ENCODE assay signal across 14 cellular contexts in the genomic region with DNA sequence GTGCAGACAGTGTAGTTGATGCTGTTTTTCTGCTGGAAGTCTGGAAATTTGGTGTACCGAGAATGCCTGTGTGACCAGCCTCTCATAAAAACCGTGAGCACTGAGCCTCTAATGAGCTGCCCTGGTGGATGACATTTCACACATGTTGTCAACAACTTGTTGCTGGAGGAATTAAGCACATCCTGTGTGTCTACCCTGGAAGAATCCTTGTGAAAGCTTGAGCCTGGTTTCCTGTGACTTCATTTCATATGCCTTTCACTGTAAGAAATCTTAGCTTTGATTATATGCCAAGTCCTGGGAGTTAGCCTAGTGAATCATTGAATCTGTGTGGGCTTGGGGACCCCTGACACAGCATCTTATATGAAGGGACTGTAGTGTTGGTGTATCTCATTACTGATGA.
DNase-seq lines count a peak whose midpoint lies in the region; ATAC-seq and TF ChIP-seq lines count a peak whose summit lies in the region.
"Had no signal": no experiment of that assay in that cellular context is flagged by ENCODE, and none has a peak within 500 bp of the region (broad histone marks: within the 10 kb centered on the region; RNA-seq: fewer than 3 reads in every experiment).

No MANE protein-coding gene starts in this region.

- H3F3A ChIP-seq in GM23248 (ENCODE audit: insufficient read depth): peaks cover 31% of the 10 kb centered on the region

- H3K27me3 ChIP-seq in GM23248 (replicated peaks; ENCODE audit: insufficient read depth): no peaks in the 10 kb centered on the region
- no peaks in the 10 kb centered on the region for H3K27me3 ChIP-seq in skeletal muscle satellite cell (ENCODE audit: control insufficient read depth, insufficient read depth, low read length)
- H3K27me3 ChIP-seq in body of pancreas: no peaks in the 10 kb centered on the region

- intact Hi-C loops in left cardiac atrium (cut with DNase I): no loop called here
- intact Hi-C loops in body of pancreas (cut with DNase I): no loop called here

- H3K27ac ChIP-seq in GM23248 (peak overlapping the region; percentile 40), body of pancreas (no peak overlapping the region)

- TF ChIP-seq CTCF in foreskin fibroblast (IDR thresholded peaks at IDR 0.05; ENCODE audit: low read depth, low read length): no peak
- TF ChIP-seq CTCF in body of pancreas (IDR thresholded peaks at IDR 0.05): no peak

- H3K4me3 ChIP-seq in GM23248 (no peak overlapping the region), foreskin fibroblast (ENCODE audit: low read depth in 1 of 2, low read length in 2 of 2) (no peak overlapping the region), skeletal muscle satellite cell (ENCODE audit: low read length) (no peak overlapping the region), body of pancreas (no peak overlapping the region)

- H3K4me1 ChIP-seq in GM23248 (ENCODE audit: insufficient read depth): peaks cover 25% of the 10 kb centered on the region
- peaks cover 47% of the 10 kb centered on the region for H3K4me1 ChIP-seq in skeletal muscle satellite cell (ENCODE audit: control insufficient read depth, insufficient read depth, low read length)
- peaks cover 11% of the 10 kb centered on the region for H3K4me1 ChIP-seq in body of pancreas

- in situ Hi-C loops in GM23248 (cut with MboI): no loop called here

- no peaks in the 10 kb centered on the region for H3K9me2 ChIP-seq in GM23248 (ENCODE audit: insufficient read depth)

- no peak overlapping the region for H3K9ac ChIP-seq in GM23248
- peak overlapping the region; percentile 63 for H3K9ac ChIP-seq in skeletal muscle satellite cell (ENCODE audit: low read depth, low read length)

- no peaks in the 10 kb centered on the region for H3K9me3 ChIP-seq in GM23248 (ENCODE audit: low read depth)
- no peaks in the 10 kb centered on the region for H3K9me3 ChIP-seq in skeletal muscle satellite cell (replicated peaks; ENCODE audit: low read length)
- H3K9me3 ChIP-seq in body of pancreas: no peaks in the 10 kb centered on the region

- peak overlapping the region; percentile 50 for H3K4me2 ChIP-seq in GM23248 (ENCODE audit: unreplicated experiment)
- H3K4me2 ChIP-seq in skeletal muscle satellite cell (ENCODE audit: low read length): peak overlapping the region; percentile 31

- ATAC-seq in left cardiac atrium (no peak), body of pancreas (no peak)

- H4K20me1 ChIP-seq in GM23248 (ENCODE audit: insufficient read depth): no peaks in the 10 kb centered on the region

- H3K36me3 ChIP-seq in GM23248 (ENCODE audit: low read depth) (no peaks in the 10 kb centered on the region), skeletal muscle satellite cell (ENCODE audit: insufficient read depth, low read length) (no peaks in the 10 kb centered on the region), body of pancreas (replicated peaks in 1 of 2; ENCODE audit: insufficient read depth in 1 of 2, low read depth in 2 of 2) (no peaks in the 10 kb centered on the region)

- no peak overlapping the region for H2AFZ ChIP-seq in GM23248

- H3K79me2 ChIP-seq in GM23248 (ENCODE audit: insufficient read depth): no peaks in the 10 kb centered on the region

- no peak for TF ChIP-seq POLR2A in body of pancreas (IDR thresholded peaks at IDR 0.05)

- WGBS in GM23248 (ENCODE audit: low coverage in 1 of 2, low lambda C conversion rate in 2 of 2, missing lambda C conversion rate in 2 of 2), 2 experiments: 0 to 7% methylated on average over 2 of the region's 2 CpGs
- 79 to 85% methylated on average over 2 of the region's 2 CpGs for WGBS in body of pancreas, 2 donors

- peak; percentile 82 for DNase-seq in GM23248
- peak; percentile 87 for DNase-seq in amniotic epithelial cell (ENCODE audit: low read depth)
- DNase-seq in foreskin fibroblast: peak; percentile 85 to 87
- DNase-seq in hepatic stellate cell (ENCODE audit: low spot score): no peak
- DNase-seq in COLO668 (lab: John Stamatoyannopoulos, UW; ENCODE audit: unreplicated experiment): no peak
- DNase-seq in left cardiac atrium: no peak
- DNase-seq in body of pancreas: no peak
- DNase-seq: activated CD4-positive, alpha-beta T cell treated with anti-CD3 and anti-CD28 coated beads, Interleukin-2, amount 50 U/mL, for 48 hours; activated gamma-delta T cell; H9; NCI-H2081 treated with DMSO at 0.1 percent for 48 hours; retina; T-helper 1 cell had no signal

Comparison
In these comparisons a context has a peak if more than half of its experiments do, and no peak if none do; other contexts are left out.
1. DNase-seq: peak in GM23248 (single experiment), amniotic epithelial cell (single experiment) and foreskin fibroblast (2 of 2); none in hepatic stellate cell (single experiment), COLO668 (single experiment), left cardiac atrium (single experiment) and body of pancreas (0 of 4).